Comparison of ENCODE assay signal across 2 cellular contexts in genomic region chr3:11534011-11534782, GRCh38.
TF ChIP-seq lines count a peak whose summit lies in the region.

No MANE protein-coding gene starts in this region.

TF ChIP-seq in SK-N-SH, 30 proteins besides CTCF, POLR2A, EP300 and RAD21:
- TF ChIP-seq NFIC (IDR thresholded peaks at IDR 0.05; ENCODE audit: borderline replicate concordance) (no peak), TEAD4 (IDR thresholded peaks at IDR 0.05; ENCODE audit: borderline replicate concordance, insufficient read depth) (no peak), FOXM1 (IDR thresholded peaks at IDR 0.05; ENCODE audit: low read depth) (no peak), RCOR1 (IDR thresholded peaks at IDR 0.05; ENCODE audit: low read length) (no peak), ELF1 (IDR thresholded peaks at IDR 0.05) (no peak), NRF1 (IDR thresholded peaks at IDR 0.05; ENCODE audit: low read depth, low read length) (no peak), TAF1 (IDR thresholded peaks at IDR 0.05; ENCODE audit: borderline replicate concordance, low read depth, low read length) (no peak), REST (IDR thresholded peaks at IDR 0.05; ENCODE audit: low read depth, low read length) (no peak), FOSL2 (IDR thresholded peaks at IDR 0.05; ENCODE audit: borderline replicate concordance, low read depth) (no peak), RFX5 (IDR thresholded peaks at IDR 0.05; ENCODE audit: low read length) (no peak), TCF12 (IDR thresholded peaks at IDR 0.05) (no peak)
- TF ChIP-seq, protein P1, sequence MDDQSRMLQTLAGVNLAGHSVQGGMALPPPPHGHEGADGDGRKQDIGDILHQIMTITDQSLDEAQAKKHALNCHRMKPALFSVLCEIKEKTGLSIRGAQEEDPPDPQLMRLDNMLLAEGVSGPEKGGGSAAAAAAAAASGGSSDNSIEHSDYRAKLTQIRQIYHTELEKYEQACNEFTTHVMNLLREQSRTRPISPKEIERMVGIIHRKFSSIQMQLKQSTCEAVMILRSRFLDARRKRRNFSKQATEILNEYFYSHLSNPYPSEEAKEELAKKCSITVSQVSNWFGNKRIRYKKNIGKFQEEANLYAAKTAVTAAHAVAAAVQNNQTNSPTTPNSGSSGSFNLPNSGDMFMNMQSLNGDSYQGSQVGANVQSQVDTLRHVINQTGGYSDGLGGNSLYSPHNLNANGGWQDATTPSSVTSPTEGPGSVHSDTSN (IDR thresholded peaks at IDR 0.05), result no peak

TF ChIP-seq in SK-N-SH treated with all-trans-retinoic acid at 6 μM for 48 hours, 23 proteins besides CTCF, POLR2A, EP300 and RAD21:
- TF ChIP-seq GLIS3 (CRISPR knock-in tag; IDR thresholded peaks at IDR 0.05), result no peak
- TF ChIP-seq, protein P2, sequence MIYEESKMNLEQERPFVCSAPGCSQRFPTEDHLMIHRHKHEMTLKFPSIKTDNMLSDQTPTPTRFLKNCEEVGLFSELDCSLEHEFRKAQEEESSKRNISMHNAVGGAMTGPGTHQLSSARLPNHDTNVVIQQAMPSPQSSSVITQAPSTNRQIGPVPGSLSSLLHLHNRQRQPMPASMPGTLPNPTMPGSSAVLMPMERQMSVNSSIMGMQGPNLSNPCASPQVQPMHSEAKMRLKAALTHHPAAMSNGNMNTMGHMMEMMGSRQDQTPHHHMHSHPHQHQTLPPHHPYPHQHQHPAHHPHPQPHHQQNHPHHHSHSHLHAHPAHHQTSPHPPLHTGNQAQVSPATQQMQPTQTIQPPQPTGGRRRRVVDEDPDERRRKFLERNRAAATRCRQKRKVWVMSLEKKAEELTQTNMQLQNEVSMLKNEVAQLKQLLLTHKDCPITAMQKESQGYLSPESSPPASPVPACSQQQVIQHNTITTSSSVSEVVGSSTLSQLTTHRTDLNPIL (CRISPR knock-in tag; IDR thresholded peaks at IDR 0.05; ENCODE audit: low read depth), result no peak
- no peak for TF ChIP-seq ESRRG (CRISPR knock-in tag; IDR thresholded peaks at IDR 0.05)
- no peak for TF ChIP-seq OSR1 (CRISPR knock-in tag; IDR thresholded peaks at IDR 0.05)
- no peak for TF ChIP-seq ZFP3 (CRISPR knock-in tag; IDR thresholded peaks at IDR 0.05)
- TF ChIP-seq, protein P3, sequence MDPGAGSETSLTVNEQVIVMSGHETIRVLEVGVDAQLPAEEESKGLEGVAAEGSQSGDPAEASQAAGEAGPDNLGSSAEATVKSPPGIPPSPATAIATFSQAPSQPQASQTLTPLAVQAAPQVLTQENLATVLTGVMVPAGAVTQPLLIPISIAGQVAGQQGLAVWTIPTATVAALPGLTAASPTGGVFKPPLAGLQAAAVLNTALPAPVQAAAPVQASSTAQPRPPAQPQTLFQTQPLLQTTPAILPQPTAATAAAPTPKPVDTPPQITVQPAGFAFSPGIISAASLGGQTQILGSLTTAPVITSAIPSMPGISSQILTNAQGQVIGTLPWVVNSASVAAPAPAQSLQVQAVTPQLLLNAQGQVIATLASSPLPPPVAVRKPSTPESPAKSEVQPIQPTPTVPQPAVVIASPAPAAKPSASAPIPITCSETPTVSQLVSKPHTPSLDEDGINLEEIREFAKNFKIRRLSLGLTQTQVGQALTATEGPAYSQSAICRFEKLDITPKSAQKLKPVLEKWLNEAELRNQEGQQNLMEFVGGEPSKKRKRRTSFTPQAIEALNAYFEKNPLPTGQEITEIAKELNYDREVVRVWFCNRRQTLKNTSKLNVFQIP (CRISPR knock-in tag; IDR thresholded peaks at IDR 0.05; ENCODE audit: borderline replicate concordance, low read depth), result no peak
- no peak for TF ChIP-seq ZFP30 (CRISPR knock-in tag; IDR thresholded peaks at IDR 0.05)
- TF ChIP-seq ZC3H10 (CRISPR knock-in tag; IDR thresholded peaks at IDR 0.05), result no peak
- TF ChIP-seq, protein P4, sequence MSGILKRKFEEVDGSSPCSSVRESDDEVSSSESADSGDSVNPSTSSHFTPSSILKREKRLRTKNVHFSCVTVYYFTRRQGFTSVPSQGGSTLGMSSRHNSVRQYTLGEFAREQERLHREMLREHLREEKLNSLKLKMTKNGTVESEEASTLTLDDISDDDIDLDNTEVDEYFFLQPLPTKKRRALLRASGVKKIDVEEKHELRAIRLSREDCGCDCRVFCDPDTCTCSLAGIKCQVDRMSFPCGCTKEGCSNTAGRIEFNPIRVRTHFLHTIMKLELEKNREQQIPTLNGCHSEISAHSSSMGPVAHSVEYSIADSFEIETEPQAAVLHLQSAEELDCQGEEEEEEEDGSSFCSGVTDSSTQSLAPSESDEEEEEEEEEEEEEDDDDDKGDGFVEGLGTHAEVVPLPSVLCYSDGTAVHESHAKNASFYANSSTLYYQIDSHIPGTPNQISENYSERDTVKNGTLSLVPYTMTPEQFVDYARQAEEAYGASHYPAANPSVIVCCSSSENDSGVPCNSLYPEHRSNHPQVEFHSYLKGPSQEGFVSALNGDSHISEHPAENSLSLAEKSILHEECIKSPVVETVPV (CRISPR knock-in tag; IDR thresholded peaks at IDR 0.05), result no peak
- TF ChIP-seq, protein P5, sequence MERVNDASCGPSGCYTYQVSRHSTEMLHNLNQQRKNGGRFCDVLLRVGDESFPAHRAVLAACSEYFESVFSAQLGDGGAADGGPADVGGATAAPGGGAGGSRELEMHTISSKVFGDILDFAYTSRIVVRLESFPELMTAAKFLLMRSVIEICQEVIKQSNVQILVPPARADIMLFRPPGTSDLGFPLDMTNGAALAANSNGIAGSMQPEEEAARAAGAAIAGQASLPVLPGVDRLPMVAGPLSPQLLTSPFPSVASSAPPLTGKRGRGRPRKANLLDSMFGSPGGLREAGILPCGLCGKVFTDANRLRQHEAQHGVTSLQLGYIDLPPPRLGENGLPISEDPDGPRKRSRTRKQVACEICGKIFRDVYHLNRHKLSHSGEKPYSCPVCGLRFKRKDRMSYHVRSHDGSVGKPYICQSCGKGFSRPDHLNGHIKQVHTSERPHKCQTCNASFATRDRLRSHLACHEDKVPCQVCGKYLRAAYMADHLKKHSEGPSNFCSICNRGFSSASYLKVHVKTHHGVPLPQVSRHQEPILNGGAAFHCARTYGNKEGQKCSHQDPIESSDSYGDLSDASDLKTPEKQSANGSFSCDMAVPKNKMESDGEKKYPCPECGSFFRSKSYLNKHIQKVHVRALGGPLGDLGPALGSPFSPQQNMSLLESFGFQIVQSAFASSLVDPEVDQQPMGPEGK (CRISPR knock-in tag; IDR thresholded peaks at IDR 0.05; ENCODE audit: borderline replicate concordance), result no peak
- no peak for TF ChIP-seq ISL1 (CRISPR knock-in tag; IDR thresholded peaks at IDR 0.05)
- no peak for TF ChIP-seq TOX (CRISPR knock-in tag; IDR thresholded peaks at IDR 0.05; ENCODE audit: borderline replicate concordance)
- TF ChIP-seq CSDC2 (CRISPR knock-in tag; IDR thresholded peaks at IDR 0.05), result no peak
- no peak for TF ChIP-seq ZNF8 (CRISPR knock-in tag; IDR thresholded peaks at IDR 0.05)
- TF ChIP-seq TCF4 (CRISPR knock-in tag; IDR thresholded peaks at IDR 0.05; ENCODE audit: borderline replicate concordance), result no peak
- TF ChIP-seq PPARA (CRISPR knock-in tag; IDR thresholded peaks at IDR 0.05; ENCODE audit: borderline replicate concordance), result no peak
TF ChIP-seq in SK-N-SH treated with all-trans-retinoic acid at 6 μM for 48 hours: peak in this region for 0.
